ENCODE assay signal across 17 cellular contexts in the genomic region with DNA sequence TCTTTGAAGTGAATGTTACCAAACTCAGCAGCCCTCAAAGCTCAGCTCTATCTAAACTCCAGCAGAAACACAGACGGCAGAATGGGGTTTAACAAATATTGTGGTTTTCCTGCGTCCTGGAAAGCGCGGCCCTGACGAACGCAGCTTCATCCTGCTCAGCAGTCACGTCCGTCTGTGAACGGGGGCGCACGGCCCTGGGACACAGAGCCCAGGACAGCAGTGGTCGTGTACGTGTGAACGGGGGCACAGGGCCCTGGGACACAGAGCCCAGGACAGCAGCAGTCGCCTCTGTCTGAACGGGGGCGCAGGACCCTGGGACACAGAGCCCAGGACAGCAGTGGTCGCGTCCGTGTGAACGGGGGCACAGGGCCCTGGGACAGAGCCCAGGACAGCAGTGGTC. TPM values are rescaled to one million over a fixed set of nuclear protein-coding genes. Genes with fewer than 3 reads are reported as not detected.
"Had no signal": no experiment of that assay in that cellular context is flagged by ENCODE, and none has a peak within 500 bp of the region (broad histone marks: within the 10 kb centered on the region; RNA-seq: fewer than 3 reads in every experiment).

No MANE protein-coding gene starts in this region.

- DNase-seq: dermis blood vessel endothelial cell; esophagus squamous epithelium; foreskin fibroblast; glutamatergic neuron; immature natural killer cell; left cardiac atrium; left ventricle myocardium superior; naive thymus-derived CD4-positive, alpha-beta T cell; stimulated activated CD4-positive, alpha-beta T cell treated with anti-CD3 and anti-CD28 coated beads, Interleukin-2, amount 100 ng/mL, for 24 hours; stimulated activated CD4-positive, alpha-beta T cell treated with anti-CD3 and anti-CD28 coated beads, Interleukin-4, amount 100 ng/mL, for 4 hours; stimulated activated naive CD4-positive, alpha-beta T cell; trophoblast cell had no signal

- H3K4me3 ChIP-seq: esophagus squamous epithelium, gastroesophageal sphincter had no signal

- H3K4me1 Mint-ChIP-seq: naive thymus-derived CD4-positive, alpha-beta T cell had no signal

- H3K27me3 Mint-ChIP-seq: naive thymus-derived CD4-positive, alpha-beta T cell had no signal

- H3K27me3 ChIP-seq: esophagus squamous epithelium, gastroesophageal sphincter, neutrophil had no signal

- ATAC-seq: gastroesophageal sphincter; left cardiac atrium; left ventricle myocardium superior; naive thymus-derived CD4-positive, alpha-beta T cell; sciatic nerve had no signal

- H3K27ac Mint-ChIP-seq: immature natural killer cell had no signal

- H3K27ac ChIP-seq: esophagus squamous epithelium, gastroesophageal sphincter, neutrophil had no signal

- H3K4me3 Mint-ChIP-seq: immature natural killer cell; naive thymus-derived CD4-positive, alpha-beta T cell had no signal

- H3K9me3 ChIP-seq: esophagus squamous epithelium, gastroesophageal sphincter had no signal

- H3K4me1 ChIP-seq: esophagus squamous epithelium, gastroesophageal sphincter had no signal

RNA-seq across cellular contexts. Expression of a gene that starts 51.9 kb away (rescaled TPM):
- total RNA-seq: epithelial cell of proximal tubule, osteoblast had no signal
